In genomic region chr3:155859859-155860258, GRCh38 we compare ENCODE assay signal across 9 cellular contexts. TPM values are rescaled to one million over a fixed set of nuclear protein-coding genes. Genes with fewer than 3 reads are reported as not detected.
DNase-seq lines count a peak whose midpoint lies in the region; ATAC-seq and TF ChIP-seq lines count a peak whose summit lies in the region.
"Had no signal": no experiment of that assay in that cellular context is flagged by ENCODE, and none has a peak within 500 bp of the region (broad histone marks: within the 10 kb centered on the region; RNA-seq: fewer than 3 reads in every experiment).

No MANE protein-coding gene starts in this region.

- H3K4me3 ChIP-seq in AG09309 (ENCODE audit: control insufficient read depth, low read depth, low read length) (no peak overlapping the region), dorsolateral prefrontal cortex (peak overlapping the region in 18 of 59 donors; percentile 2 to 41 (median 16)), ascending aorta (no peak overlapping the region)
- H3K4me3 ChIP-seq: skin epidermis had no signal

- peak; percentile 27 for TF ChIP-seq CTCF in AG09309 (IDR thresholded peaks at IDR 0.05; ENCODE audit: control insufficient read depth, insufficient read depth, low read depth, low read length, missing control alignments)
- TF ChIP-seq CTCF in dorsolateral prefrontal cortex (IDR thresholded peaks at IDR 0.05 in 54 of 56, conservative IDR thresholded peaks at IDR 0.05 in 2 of 56; ENCODE audit: low read depth in 1 of 56, partially characterized antibody in 56 of 56) = peak in 43 of 56 donors; percentile 11 to 60 (median 31)
- no peak for TF ChIP-seq CTCF in ascending aorta (IDR thresholded peaks at IDR 0.05)

- intact Hi-C loops in dorsolateral prefrontal cortex (cut with DNase I) (loop anchor here (10.0 kb wide), 4 partner anchors 155 to 1535 kb away; partner anchors contain the start of gene DHX36 (in 1 of the 2)), ascending aorta (cut with DNase I) (loop anchor here (10.0 kb wide), 1 partner anchor 1305 kb away; the partner anchor contains the start of gene CCNL1)

- no peaks in the 10 kb centered on the region for H3K4me1 ChIP-seq in ascending aorta

- no peak for DNase-seq in AG09309 (ENCODE audit: low read depth)
- DNase-seq in MV-4-11 (lab: John Stamatoyannopoulos, UW) = peak; percentile 37
- no peak for DNase-seq in dorsolateral prefrontal cortex
- DNase-seq in ascending aorta (ENCODE audit: low spot score in 2 of 2) = no peak
- no peak for DNase-seq in stimulated activated CD4-positive, alpha-beta T cell treated with anti-CD3 and anti-CD28 coated beads, Interleukin-2, amount 100 ng/mL, for 48 hours
- no peak for DNase-seq in A172 (ENCODE audit: low spot score)

- no peaks in the 10 kb centered on the region for H3K9me3 ChIP-seq in ascending aorta

- ATAC-seq in GM19035 (IDR thresholded peaks at IDR 0.05; ENCODE audit: unreplicated experiment) (peak; percentile 58), GM19328 (IDR thresholded peaks at IDR 0.05; ENCODE audit: unreplicated experiment) (no peak)

- no peaks in the 10 kb centered on the region for H3K36me3 ChIP-seq in ascending aorta

- H3K27me3 ChIP-seq in dorsolateral prefrontal cortex (no peaks in the 10 kb centered on the region), ascending aorta (no peaks in the 10 kb centered on the region)

- H3K27ac ChIP-seq in dorsolateral prefrontal cortex (peak overlapping the region in 1 of 59 donors; percentile 12), ascending aorta (no peak overlapping the region)
- H3K27ac ChIP-seq: skin epidermis had no signal

RNA-seq across cellular contexts. Expression of gene SLC33A1, which starts 5.6 kb away (rescaled TPM):
- total RNA-seq in dorsolateral prefrontal cortex (10 to 100 TPM; 18.5 to 34.5 (median 25.1) TPM), ascending aorta (15.6 TPM)
- 22.9 and 28.0 TPM in 2 replicates for total RNA-seq in A172 (2014; rRNA removed; shearing (Covaris generic))

RNA-seq across cellular contexts. Expression of gene GMPS, which starts 10.6 kb away (rescaled TPM):
- total RNA-seq in dorsolateral prefrontal cortex (10 to 100 TPM; 33.5 to 67.3 (median 51.5) TPM), ascending aorta (17.8 TPM)
- total RNA-seq in A172 (2014; rRNA removed; shearing (Covaris generic)) = 155 and 171 TPM in 2 replicates

RNA-seq across cellular contexts. Expression of gene C3orf33, which starts 53.8 kb away (rescaled TPM):
- 10 to 100 TPM in 5 of 120 experiments, 1 to 10 TPM in 115; 4.2 to 12.5 (median 7.3) TPM for total RNA-seq in dorsolateral prefrontal cortex
- not detected for total RNA-seq in ascending aorta
- total RNA-seq in A172 (2014; rRNA removed; shearing (Covaris generic)) = 7.5 and 7.9 TPM in 2 replicates

Comparison
In these comparisons a context has a peak if more than half of its experiments do, and no peak if none do; other contexts are left out.
1. CTCF ChIP-seq: peak in AG09309 (single experiment) and dorsolateral prefrontal cortex (43 of 56); none in ascending aorta (0 of 3).